In the genomic region with DNA sequence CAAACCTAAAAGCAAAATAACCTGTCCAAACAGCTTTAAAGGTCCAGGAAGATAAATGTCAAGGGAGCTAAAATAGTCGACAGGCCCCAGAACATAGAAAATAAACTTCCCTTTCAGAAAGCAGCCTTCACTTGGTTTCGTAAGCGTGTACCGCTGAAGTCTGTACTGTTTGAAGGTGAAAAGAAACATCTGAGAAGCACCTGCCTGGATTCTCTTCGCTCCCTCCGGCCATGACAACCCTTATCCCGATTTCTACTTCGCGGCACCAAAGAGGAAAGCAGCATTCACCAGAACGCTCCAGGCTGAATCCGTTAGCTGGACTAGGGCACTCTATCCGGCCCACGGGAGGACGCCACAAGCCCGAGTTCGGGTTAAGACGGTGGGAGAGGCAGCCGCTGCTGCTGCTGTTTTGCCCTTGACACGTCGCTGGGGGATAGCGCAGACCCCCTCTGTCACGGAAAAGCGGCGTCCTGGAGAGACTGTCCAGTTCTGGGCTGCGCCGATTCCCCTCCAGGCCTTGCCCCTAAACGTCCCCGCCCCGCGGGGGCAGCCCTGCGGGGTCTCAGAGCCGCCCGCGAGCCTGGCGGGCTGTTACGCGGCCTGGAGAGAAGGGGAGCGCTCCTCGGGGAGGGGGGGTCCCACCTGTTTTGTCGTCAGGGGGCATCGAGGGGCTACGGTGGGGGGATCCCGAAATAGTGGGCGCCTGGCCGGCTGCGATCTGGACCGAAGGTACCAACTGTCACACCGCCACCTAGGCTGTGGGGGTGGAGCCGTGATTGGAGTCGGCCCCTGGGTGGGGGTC, we compare ENCODE assay signal across 1 cellular context.
TF ChIP-seq lines count a peak whose summit lies in the region.

No MANE protein-coding gene starts in this region.

TF ChIP-seq in liver, 16 proteins besides CTCF, POLR2A, EP300 and RAD21 (continued from another document):
- TF ChIP-seq, protein P1, sequence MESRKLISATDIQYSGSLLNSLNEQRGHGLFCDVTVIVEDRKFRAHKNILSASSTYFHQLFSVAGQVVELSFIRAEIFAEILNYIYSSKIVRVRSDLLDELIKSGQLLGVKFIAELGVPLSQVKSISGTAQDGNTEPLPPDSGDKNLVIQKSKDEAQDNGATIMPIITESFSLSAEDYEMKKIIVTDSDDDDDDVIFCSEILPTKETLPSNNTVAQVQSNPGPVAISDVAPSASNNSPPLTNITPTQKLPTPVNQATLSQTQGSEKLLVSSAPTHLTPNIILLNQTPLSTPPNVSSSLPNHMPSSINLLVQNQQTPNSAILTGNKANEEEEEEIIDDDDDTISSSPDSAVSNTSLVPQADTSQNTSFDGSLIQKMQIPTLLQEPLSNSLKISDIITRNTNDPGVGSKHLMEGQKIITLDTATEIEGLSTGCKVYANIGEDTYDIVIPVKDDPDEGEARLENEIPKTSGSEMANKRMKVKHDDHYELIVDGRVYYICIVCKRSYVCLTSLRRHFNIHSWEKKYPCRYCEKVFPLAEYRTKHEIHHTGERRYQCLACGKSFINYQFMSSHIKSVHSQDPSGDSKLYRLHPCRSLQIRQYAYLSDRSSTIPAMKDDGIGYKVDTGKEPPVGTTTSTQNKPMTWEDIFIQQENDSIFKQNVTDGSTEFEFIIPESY (IDR thresholded peaks at IDR 0.05), result no peak
- TF ChIP-seq FOXA1 (IDR thresholded peaks at IDR 0.05), result no peak
- peak; percentile 37 for TF ChIP-seq YY1 (IDR thresholded peaks at IDR 0.05)
